ENCODE assay signal across 13 cellular contexts in the genomic region with DNA sequence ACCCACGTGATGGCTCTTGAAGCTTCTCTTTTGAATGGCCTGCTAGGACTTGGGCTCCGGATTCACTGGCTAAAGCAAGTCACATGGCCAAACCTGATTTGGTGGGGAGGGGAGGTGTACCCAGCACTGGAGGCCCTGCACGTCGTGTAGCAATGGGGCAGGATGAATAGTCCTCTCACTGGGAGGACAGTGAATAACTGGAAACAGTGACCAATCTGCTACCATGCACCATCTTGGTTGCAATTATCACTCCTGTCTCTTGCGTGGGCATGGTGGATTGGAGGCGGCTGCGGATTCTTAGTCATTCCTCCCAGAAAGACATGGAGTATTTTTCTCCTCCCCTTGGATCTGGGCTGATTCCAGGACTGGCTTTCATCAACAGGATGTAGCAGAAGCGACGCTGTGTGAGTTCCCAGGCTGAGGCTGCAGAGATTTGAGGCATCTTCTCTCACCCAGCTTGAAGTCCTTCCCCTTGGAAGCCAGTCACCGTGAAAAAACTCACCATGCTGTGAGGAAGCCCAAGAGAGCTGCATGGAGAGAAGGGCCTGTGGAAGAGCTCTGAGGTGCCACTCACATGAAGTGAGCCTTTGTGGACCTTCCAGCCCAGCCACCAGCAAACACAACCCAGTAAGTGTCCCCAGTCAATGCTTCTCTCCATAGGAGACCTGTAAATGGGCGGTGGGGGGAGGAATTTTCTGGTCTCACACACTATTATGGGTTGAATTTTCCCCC.
DNase-seq lines count a peak whose midpoint lies in the region; ATAC-seq and TF ChIP-seq lines count a peak whose summit lies in the region.
"Had no signal": no experiment of that assay in that cellular context is flagged by ENCODE, and none has a peak within 500 bp of the region (broad histone marks: within the 10 kb centered on the region; RNA-seq: fewer than 3 reads in every experiment).

No MANE protein-coding gene starts in this region.

- TF ChIP-seq CTCF in cardiac muscle cell (IDR thresholded peaks at IDR 0.05; ENCODE audit: low read depth, low read length) (no peak), right atrium auricular region (IDR thresholded peaks at IDR 0.05) (no peak), type B pancreatic cell (conservative IDR thresholded peaks at IDR 0.05) (no peak)

- H3K36me3 ChIP-seq in cardiac muscle cell (no peaks in the 10 kb centered on the region), right atrium auricular region (no peaks in the 10 kb centered on the region)
- H3K36me3 ChIP-seq: Peyer's patch had no signal

- no peaks in the 10 kb centered on the region for H3K9me3 Mint-ChIP-seq in type B pancreatic cell
- H3K9me3 Mint-ChIP-seq in activated naive CD4-positive, alpha-beta T cell treated with anti-CD3 and anti-CD28 coated beads, Interleukin-2, amount 10 ng/mL, durations not matched to agents 7 days and 5 days, result no peaks in the 10 kb centered on the region
- H3K9me3 Mint-ChIP-seq: activated naive CD4-positive, alpha-beta T cell treated with anti-CD3 and anti-CD28 coated beads, Interleukin-2, amount 50 U/mL, for 24 hours; GM23338; naive B cell had no signal

- no peaks in the 10 kb centered on the region for H3K36me3 Mint-ChIP-seq in type B pancreatic cell
- no peaks in the 10 kb centered on the region for H3K36me3 Mint-ChIP-seq in activated naive CD4-positive, alpha-beta T cell treated with anti-CD3 and anti-CD28 coated beads, Interleukin-2, amount 10 ng/mL, durations not matched to agents 7 days and 5 days
- H3K36me3 Mint-ChIP-seq: activated naive CD4-positive, alpha-beta T cell treated with anti-CD3 and anti-CD28 coated beads, Interleukin-2, amount 50 U/mL, for 24 hours; naive B cell had no signal

- H3K27ac ChIP-seq in cardiac muscle cell (peak overlapping the region; percentile 79), right atrium auricular region (no peak overlapping the region)
- H3K27ac ChIP-seq: Peyer's patch had no signal

- peaks cover 4% of the 10 kb centered on the region for H3K4me1 ChIP-seq in cardiac muscle cell (ENCODE audit: low read depth)
- H3K4me1 ChIP-seq in right atrium auricular region, result peaks cover 0 to 2% of the 10 kb centered on the region in 2 donors
- H3K4me1 ChIP-seq: Peyer's patch had no signal

- no peaks in the 10 kb centered on the region for H3K9me3 ChIP-seq in cardiac muscle cell (ENCODE audit: low read depth)
- no peaks in the 10 kb centered on the region for H3K9me3 ChIP-seq in right atrium auricular region
- H3K9me3 ChIP-seq: Peyer's patch had no signal

- peak overlapping the region; percentile 17 for H3K4me3 ChIP-seq in cardiac muscle cell
- H3K4me3 ChIP-seq in right atrium auricular region, result no peak overlapping the region
- H3K4me3 ChIP-seq: GM23338, Peyer's patch had no signal

- ATAC-seq in GM18868 (IDR thresholded peaks at IDR 0.05; ENCODE audit: unreplicated experiment), result no peak
- no peak for ATAC-seq in HG03039 (IDR thresholded peaks at IDR 0.05; ENCODE audit: unreplicated experiment)
- ATAC-seq: GM23338 had no signal

- DNase-seq in cardiac muscle cell (ENCODE audit: low read depth in 1 of 2, low spot score in 1 of 2), result peak; percentile 73 to 93
- no peak for DNase-seq in right atrium auricular region (ENCODE audit: low spot score)
- DNase-seq in SK-N-DZ (ENCODE audit: low spot score), result peak; percentile 96
- peak; percentile 45 for DNase-seq in iris pigment epithelial cell (ENCODE audit: low read depth)
- no peak for DNase-seq in type B pancreatic cell (ENCODE audit: extremely low spot score, unreplicated experiment)
- DNase-seq in activated naive CD4-positive, alpha-beta T cell treated with anti-CD3 and anti-CD28 coated beads, Interleukin-2, amount 10 ng/mL, durations not matched to agents 7 days and 5 days, result no peak
- DNase-seq: naive B cell, NCI-H2227 treated with DMSO at 0.1 percent for 48 hours had no signal

- H3K4me3 Mint-ChIP-seq in type B pancreatic cell, result peak overlapping the region; percentile 9
- no peak overlapping the region for H3K4me3 Mint-ChIP-seq in activated naive CD4-positive, alpha-beta T cell treated with anti-CD3 and anti-CD28 coated beads, Interleukin-2, amount 10 ng/mL, durations not matched to agents 7 days and 5 days
- H3K4me3 Mint-ChIP-seq: activated naive CD4-positive, alpha-beta T cell treated with anti-CD3 and anti-CD28 coated beads, Interleukin-2, amount 50 U/mL, for 24 hours; GM23338; naive B cell had no signal

- H3K27me3 ChIP-seq in cardiac muscle cell (no peaks in the 10 kb centered on the region), right atrium auricular region (no peaks in the 10 kb centered on the region)
- H3K27me3 ChIP-seq: Peyer's patch had no signal

- H3K27me3 Mint-ChIP-seq in type B pancreatic cell, result no peaks in the 10 kb centered on the region
- H3K27me3 Mint-ChIP-seq in activated naive CD4-positive, alpha-beta T cell treated with anti-CD3 and anti-CD28 coated beads, Interleukin-2, amount 10 ng/mL, durations not matched to agents 7 days and 5 days, result peaks cover 17% of the 10 kb centered on the region

- CTCF ChIA-PET in activated naive CD4-positive, alpha-beta T cell treated with anti-CD3 and anti-CD28 coated beads, Interleukin-2, amount 10 ng/mL, durations not matched to agents 7 days and 5 days (lab: Charles Lee), result no interaction called here

- no peak overlapping the region for H3K27ac Mint-ChIP-seq in type B pancreatic cell
- H3K27ac Mint-ChIP-seq in activated naive CD4-positive, alpha-beta T cell treated with anti-CD3 and anti-CD28 coated beads, Interleukin-2, amount 10 ng/mL, durations not matched to agents 7 days and 5 days, result no peak overlapping the region
- H3K27ac Mint-ChIP-seq: activated naive CD4-positive, alpha-beta T cell treated with anti-CD3 and anti-CD28 coated beads, Interleukin-2, amount 50 U/mL, for 24 hours; GM23338; naive B cell had no signal

- peaks cover 24% of the 10 kb centered on the region for H3K4me1 Mint-ChIP-seq in type B pancreatic cell (ENCODE audit: unreplicated experiment)
- no peaks in the 10 kb centered on the region for H3K4me1 Mint-ChIP-seq in activated naive CD4-positive, alpha-beta T cell treated with anti-CD3 and anti-CD28 coated beads, Interleukin-2, amount 10 ng/mL, durations not matched to agents 7 days and 5 days
- H3K4me1 Mint-ChIP-seq: activated naive CD4-positive, alpha-beta T cell treated with anti-CD3 and anti-CD28 coated beads, Interleukin-2, amount 50 U/mL, for 24 hours had no signal

Comparison
In these comparisons a context has a peak if more than half of its experiments do, and no peak if none do; other contexts are left out.
1. DNase-seq: peak in cardiac muscle cell (2 of 2), SK-N-DZ (single experiment) and iris pigment epithelial cell (single experiment); none in right atrium auricular region (single experiment), type B pancreatic cell (single experiment) and activated naive CD4-positive, alpha-beta T cell treated with anti-CD3 and anti-CD28 coated beads, Interleukin-2, amount 10 ng/mL, durations not matched to agents 7 days and 5 days (single experiment).